In the genomic region with DNA sequence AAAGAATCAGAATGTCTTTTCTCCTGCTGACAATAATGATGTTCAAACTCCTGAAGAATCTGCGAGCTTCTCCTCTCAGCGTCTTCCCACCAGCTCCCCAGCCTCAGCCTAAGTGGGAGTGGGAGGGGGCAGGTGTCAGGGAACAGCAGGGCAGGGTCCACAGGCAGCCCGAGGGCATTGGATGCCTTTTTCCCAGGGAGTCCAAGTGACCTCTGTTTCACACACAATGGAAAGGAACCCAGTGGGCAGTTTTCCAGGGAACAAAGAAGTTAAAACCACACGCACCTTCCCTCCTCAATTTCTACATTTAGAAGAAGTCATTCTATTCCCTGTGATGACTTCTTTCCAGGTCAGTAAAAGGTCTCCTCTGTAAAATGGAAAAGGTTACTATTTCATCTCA, we compare ENCODE assay signal across 15 cellular contexts.
A peak's percentile ranks its signal among the peaks of the same experiment; 100 is the strongest.
DNase-seq lines count a peak whose midpoint lies in the region; ATAC-seq and TF ChIP-seq lines count a peak whose summit lies in the region.
"Had no signal": no experiment of that assay in that cellular context is flagged by ENCODE, and none has a peak within 500 bp of the region (broad histone marks: within the 10 kb centered on the region; RNA-seq: fewer than 3 reads in every experiment).

No MANE protein-coding gene starts in this region.

- TF ChIP-seq CTCF in smooth muscle cell (IDR thresholded peaks at IDR 0.05; ENCODE audit: borderline replicate concordance, insufficient read depth, poor library complexity, severe bottlenecking): no peak

- H3K27ac Mint-ChIP-seq in natural killer cell treated with Interleukin-12 subunit alpha and Interleukin-12 subunit beta and Interleukin-15 and Interleukin-18, amount 100 ng/mL, for 72 hours: no peak overlapping the region
- H3K27ac Mint-ChIP-seq: CD4-positive, alpha-beta memory T cell; GM23338; HFFc6 had no signal

- H3K27ac ChIP-seq in subcutaneous abdominal adipose tissue (ENCODE audit: low read depth, low read length) (peak overlapping the region; percentile 71), smooth muscle cell (ENCODE audit: low read depth) (no peak overlapping the region)

- H3K36me3 Mint-ChIP-seq in natural killer cell treated with Interleukin-12 subunit alpha and Interleukin-12 subunit beta and Interleukin-15 and Interleukin-18, amount 100 ng/mL, for 72 hours: no peaks in the 10 kb centered on the region
- H3K36me3 Mint-ChIP-seq: CD4-positive, alpha-beta memory T cell had no signal

- no peak overlapping the region for H2AFZ ChIP-seq in smooth muscle cell (ENCODE audit: low read depth)

- H3K27me3 Mint-ChIP-seq in natural killer cell treated with Interleukin-12 subunit alpha and Interleukin-12 subunit beta and Interleukin-15 and Interleukin-18, amount 100 ng/mL, for 72 hours: no peaks in the 10 kb centered on the region

- DNase-seq in NCI-H69 (lab: John Stamatoyannopoulos, UW) (peak; percentile 2), left kidney (ENCODE audit: low read depth, low spot score) (peak; percentile 3), NCI-H524 treated with DMSO at 0.1 percent for 48 hours (lab: John Stamatoyannopoulos, UW) (no peak), smooth muscle cell (lab: John Stamatoyannopoulos, UW; ENCODE audit: unreplicated experiment) (no peak)
- no peak for DNase-seq in natural killer cell treated with Interleukin-12 subunit alpha and Interleukin-12 subunit beta and Interleukin-15 and Interleukin-18, amount 100 ng/mL, for 72 hours (ENCODE audit: low spot score)
- DNase-seq: C1 segment of cervical spinal cord; Calu3; CD4-positive, alpha-beta memory T cell; COR-L47; DMS53; DMS79 treated with DMSO at 0.1 percent for 48 hours; HFFc6 had no signal

- no peaks in the 10 kb centered on the region for H4K20me1 ChIP-seq in smooth muscle cell (ENCODE audit: low read depth)

- H3K4me3 ChIP-seq in subcutaneous abdominal adipose tissue (ENCODE audit: low read depth in 1 of 5, low read length in 5 of 5) (no peak overlapping the region), smooth muscle cell (no peak overlapping the region)
- H3K4me3 ChIP-seq: GM23338, HAP-1 had no signal

- peaks cover 0 to 4% (median 0%) of the 10 kb centered on the region in 5 donors for H3K9me3 ChIP-seq in subcutaneous abdominal adipose tissue (ENCODE audit: control insufficient read depth in 5 of 5, low read length in 5 of 5)
- no peaks in the 10 kb centered on the region for H3K9me3 ChIP-seq in smooth muscle cell (replicated peaks; ENCODE audit: low read depth)
- H3K9me3 ChIP-seq: HAP-1 had no signal

- no peaks in the 10 kb centered on the region for H3K27me3 ChIP-seq in subcutaneous abdominal adipose tissue (ENCODE audit: control insufficient read depth in 5 of 5, insufficient read depth in 4 of 5, low read length in 5 of 5)
- H3K27me3 ChIP-seq in smooth muscle cell (ENCODE audit: low read depth): no peaks in the 10 kb centered on the region

- H3K4me3 Mint-ChIP-seq in natural killer cell treated with Interleukin-12 subunit alpha and Interleukin-12 subunit beta and Interleukin-15 and Interleukin-18, amount 100 ng/mL, for 72 hours: no peak overlapping the region
- H3K4me3 Mint-ChIP-seq: CD4-positive, alpha-beta memory T cell; GM23338; HFFc6 had no signal

- no peaks in the 10 kb centered on the region for H3K79me2 ChIP-seq in smooth muscle cell (ENCODE audit: low read depth)

- no peaks in the 10 kb centered on the region for H3F3A ChIP-seq in smooth muscle cell (ENCODE audit: low read depth)

- no peak for ATAC-seq in natural killer cell treated with Interleukin-12 subunit alpha and Interleukin-12 subunit beta and Interleukin-15 and Interleukin-18, amount 100 ng/mL, for 72 hours
- ATAC-seq: GM23338 had no signal

- H3K4me1 Mint-ChIP-seq in natural killer cell treated with Interleukin-12 subunit alpha and Interleukin-12 subunit beta and Interleukin-15 and Interleukin-18, amount 100 ng/mL, for 72 hours (ENCODE audit: low read depth in 2 of 2): no peaks in the 10 kb centered on the region
- H3K4me1 Mint-ChIP-seq: CD4-positive, alpha-beta memory T cell; GM23338 had no signal

- H3K4me1 ChIP-seq in subcutaneous abdominal adipose tissue (ENCODE audit: control insufficient read depth in 5 of 5, insufficient read depth in 5 of 5, low read length in 5 of 5) (peaks cover 0 to 12% (median 0%) of the 10 kb centered on the region in 5 donors), smooth muscle cell (ENCODE audit: low read depth) (no peaks in the 10 kb centered on the region)
- H3K4me1 ChIP-seq: HAP-1 had no signal

- peaks cover 4% of the 10 kb centered on the region for H3K9me3 Mint-ChIP-seq in natural killer cell treated with Interleukin-12 subunit alpha and Interleukin-12 subunit beta and Interleukin-15 and Interleukin-18, amount 100 ng/mL, for 72 hours

- no peak overlapping the region for H3K4me2 ChIP-seq in smooth muscle cell
- H3K4me2 ChIP-seq: GM23338 had no signal

- no peak overlapping the region for H3K9ac ChIP-seq in subcutaneous abdominal adipose tissue (ENCODE audit: low read length in 5 of 5)
- H3K9ac ChIP-seq in smooth muscle cell (ENCODE audit: low read depth): no peak overlapping the region

- 90% methylated on average over 4 of the region's 4 CpGs for WGBS in smooth muscle cell (ENCODE audit: low lambda C conversion rate)

- no peaks in the 10 kb centered on the region for H3K36me3 ChIP-seq in subcutaneous abdominal adipose tissue (ENCODE audit: control insufficient read depth in 5 of 5, insufficient read depth in 5 of 5, low read length in 5 of 5)
- H3K36me3 ChIP-seq in smooth muscle cell (ENCODE audit: low read depth): no peaks in the 10 kb centered on the region
- H3K36me3 ChIP-seq: HAP-1 had no signal

Comparison
In these comparisons a context has a peak if more than half of its experiments do, and no peak if none do; other contexts are left out.
1. DNase-seq: peak in NCI-H69 (single experiment) and left kidney (single experiment); none in NCI-H524 treated with DMSO at 0.1 percent for 48 hours (single experiment), natural killer cell treated with Interleukin-12 subunit alpha and Interleukin-12 subunit beta and Interleukin-15 and Interleukin-18, amount 100 ng/mL, for 72 hours (single experiment) and smooth muscle cell (single experiment).